Comparison of ENCODE assay signal across 28 cellular contexts in the genomic region with DNA sequence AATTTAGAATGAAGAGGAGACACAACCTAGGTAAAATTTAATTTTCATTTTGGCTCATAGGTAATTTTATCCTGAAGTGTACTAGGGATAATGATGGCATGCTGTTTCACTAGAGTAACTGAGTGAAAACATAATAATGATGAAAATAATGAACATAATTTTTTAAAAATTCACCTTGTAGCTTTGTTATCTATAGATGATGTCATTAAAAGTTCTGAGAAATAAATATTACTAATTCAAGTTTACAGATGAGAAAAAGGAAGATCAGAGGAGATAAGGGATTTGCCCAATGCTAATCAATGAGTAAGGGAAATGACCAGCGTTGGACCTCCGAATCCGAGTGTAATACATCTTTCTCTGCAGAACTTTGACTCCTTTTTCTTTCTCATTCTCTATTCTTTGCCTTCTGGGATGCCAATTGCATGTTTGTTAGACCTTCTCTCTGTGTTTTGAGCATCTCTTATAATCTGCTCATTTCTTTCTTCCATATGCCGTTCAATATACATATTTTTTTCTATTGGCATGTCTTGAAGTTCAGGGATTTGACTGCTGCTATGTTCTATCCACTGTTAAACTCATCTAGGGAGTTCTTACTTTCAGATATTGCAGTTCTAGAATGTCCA.
"Had no signal": no experiment of that assay in that cellular context is flagged by ENCODE, and none has a peak within 500 bp of the region (broad histone marks: within the 10 kb centered on the region; RNA-seq: fewer than 3 reads in every experiment).

No MANE protein-coding gene starts in this region.

- H3K79me2 ChIP-seq: parathyroid adenoma had no signal

- H3K4me3 Mint-ChIP-seq: naive B cell; nephron; stimulated activated memory B cell treated with anti-CD40 and anti-IgM and Interleukin-4, amounts not matched to agents 10 μg/mL and 1 μg/mL and 100 μg/mL, for 72 hours had no signal

- DNase-seq: dorsolateral prefrontal cortex; effector CD8-positive, alpha-beta T cell; esophagus squamous epithelium; heart left ventricle; hippocampal formation; left colon; left ventricle myocardium superior; mesendoderm; naive B cell; occipital lobe; spleen; stimulated activated CD4-positive, alpha-beta T cell treated with anti-CD3 and anti-CD28 coated beads, Interleukin-15, amount 100 ng/mL, for 24 hours; stimulated activated CD4-positive, alpha-beta T cell treated with anti-CD3 and anti-CD28 coated beads, Interleukin-1b, Interleukin-23, amount 100 ng/mL, for 48 hours; stimulated activated CD4-positive, alpha-beta T cell treated with anti-CD3 and anti-CD28 coated beads, Interleukin-4, amount 100 ng/mL, for 24 hours; stomach; substantia nigra; transverse colon had no signal

- H3K36me3 Mint-ChIP-seq: stimulated activated memory B cell treated with anti-CD40 and anti-IgM and Interleukin-4, amounts not matched to agents 10 μg/mL and 1 μg/mL and 100 μg/mL, for 72 hours had no signal

- FAIRE-seq: endometrium, frontal cortex had no signal

- ATAC-seq: heart left ventricle; left colon; left ventricle myocardium superior; sciatic nerve; stimulated activated memory B cell treated with anti-CD40 and anti-IgM and Interleukin-4, amounts not matched to agents 10 μg/mL and 1 μg/mL and 100 μg/mL, for 72 hours had no signal

- H2AFZ ChIP-seq: parathyroid adenoma had no signal

- H3K36me3 ChIP-seq: esophagus squamous epithelium, heart left ventricle, prostate gland, spleen, stomach, thoracic aorta, transverse colon had no signal

- H3K27me3 Mint-ChIP-seq: stimulated activated memory B cell treated with anti-CD40 and anti-IgM and Interleukin-4, amounts not matched to agents 10 μg/mL and 1 μg/mL and 100 μg/mL, for 72 hours had no signal

- H3K9me3 ChIP-seq: prostate gland had no signal

- H3K4me1 Mint-ChIP-seq: naive B cell; stimulated activated memory B cell treated with anti-CD40 and anti-IgM and Interleukin-4, amounts not matched to agents 10 μg/mL and 1 μg/mL and 100 μg/mL, for 72 hours had no signal

- H3K27me3 ChIP-seq: esophagus squamous epithelium, heart left ventricle, spleen, stomach, transverse colon had no signal

- H3K4me1 ChIP-seq: parathyroid adenoma, prostate gland had no signal

- H3K27ac Mint-ChIP-seq: naive B cell; nephron; stimulated activated memory B cell treated with anti-CD40 and anti-IgM and Interleukin-4, amounts not matched to agents 10 μg/mL and 1 μg/mL and 100 μg/mL, for 72 hours had no signal

- H3K27ac ChIP-seq: coronary artery, dorsolateral prefrontal cortex, epithelial cell of prostate, esophagus squamous epithelium, heart left ventricle, parathyroid adenoma, prostate gland, spleen, stomach, thoracic aorta, transverse colon had no signal

- H3K4me3 ChIP-seq: coronary artery, dorsolateral prefrontal cortex, esophagus squamous epithelium, heart left ventricle, lung, prostate gland, spleen, stomach, thoracic aorta, transverse colon had no signal

- H3K9ac ChIP-seq: parathyroid adenoma had no signal
